ENCODE assay signal across 8 cellular contexts in genomic region chr19:3202895-3203294, GRCh38. TPM values are rescaled to one million over a fixed set of nuclear protein-coding genes. Genes with fewer than 3 reads are reported as not detected.
"Had no signal": no experiment of that assay in that cellular context is flagged by ENCODE, and none has a peak within 500 bp of the region (broad histone marks: within the 10 kb centered on the region; RNA-seq: fewer than 3 reads in every experiment).

No MANE protein-coding gene starts in this region.

RNA-seq across cellular contexts. Expression of gene CELF5, which starts 21.6 kb away (rescaled TPM):
- total RNA-seq: activated naive CD4-positive, alpha-beta T cell treated with anti-CD3 and anti-CD28 coated beads for 36 hours; aorta; ascending aorta; bronchial epithelial cell; cardiac septum had no signal

RNA-seq across cellular contexts. Expression of gene S1PR4, which starts 24.3 kb away (rescaled TPM):
- total RNA-seq: astrocyte, cardiac muscle cell, cerebellum had no signal
